In the genomic region with DNA sequence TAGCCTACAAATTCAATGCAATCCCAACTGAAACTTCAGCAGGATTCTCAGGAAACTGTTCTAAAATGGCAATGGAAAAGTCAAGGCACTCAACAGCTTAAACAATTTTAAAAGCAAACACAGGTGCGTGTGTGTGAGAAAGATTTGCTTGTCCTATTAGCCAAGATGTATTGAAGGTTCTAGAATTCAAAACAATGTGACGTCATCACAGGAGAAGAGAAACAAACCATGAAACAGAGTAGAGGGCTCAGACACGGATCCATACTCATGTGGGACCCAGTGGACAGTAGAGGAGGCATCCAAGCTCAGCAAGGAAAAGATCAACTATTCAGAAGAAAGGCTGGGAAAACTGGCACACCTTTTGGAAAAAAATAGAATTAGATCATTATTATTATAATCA, we compare ENCODE assay signal across 27 cellular contexts.
"Had no signal": no experiment of that assay in that cellular context is flagged by ENCODE, and none has a peak within 500 bp of the region (broad histone marks: within the 10 kb centered on the region; RNA-seq: fewer than 3 reads in every experiment).

No MANE protein-coding gene starts in this region.

- DNase-seq: stimulated activated CD4-positive, alpha-beta T cell treated with anti-CD3 and anti-CD28 coated beads, Interleukin-2, amount 100 ng/mL, for 48 hours; stimulated activated CD4-positive, alpha-beta T cell treated with anti-CD3 and anti-CD28 coated beads, Interleukin-4, amount 100 ng/mL, for 1 hour; stimulated activated CD4-positive, alpha-beta T cell treated with anti-CD3 and anti-CD28 coated beads, Interleukin-4, amount 100 ng/mL, for 24 hours; stimulated activated CD4-positive, alpha-beta T cell treated with anti-CD3 and anti-CD28 coated beads, Interleukin-4, amount 100 ng/mL, for 4 hours; stimulated activated CD8-positive, alpha-beta memory T cell treated with anti-CD3 and anti-CD28 coated beads, Interleukin-4, amount 100 ng/mL, for 48 hours; stimulated activated naive B cell treated with anti-CD40 and anti-IgM and Interleukin-4, amounts not matched to agents 10 μg/mL and 1 μg/mL and 100 μg/mL, for 72 hours; stimulated activated naive CD4-positive, alpha-beta T cell; stimulated activated naive CD4-positive, alpha-beta T cell treated with Interleukin-2 at 50 U/mL for 16 hours; stimulated activated naive CD8-positive, alpha-beta T cell treated with anti-CD3 and anti-CD28 coated beads, Interleukin-15, amount 100 ng/mL, for 72 hours; stimulated activated naive CD8-positive, alpha-beta T cell treated with anti-CD3 and anti-CD28 coated beads, Interleukin-15, Interleukin-2, amounts not matched to agents 100 U/mL and 50 U/mL, for 24 hours; stomach; substantia nigra; testis; thyroid gland; tibial artery; transverse colon; trophoblast cell; upper lobe of left lung; upper lobe of right lung; uterus had no signal

- H3K9me3 ChIP-seq: testis, thyroid gland, tibial artery, uterus, vagina had no signal

- H3K36me3 ChIP-seq: stomach, suprapubic skin, thoracic aorta, thyroid gland, tibial artery, tibial nerve, transverse colon, upper lobe of left lung, upper lobe of right lung, uterus, vagina had no signal

- H3K4me1 ChIP-seq: stomach, suprapubic skin, testis, thyroid gland, tibial artery, tibial nerve, transverse colon, upper lobe of left lung, upper lobe of right lung, uterus, vagina had no signal

- FAIRE-seq: urothelium cell line had no signal

- H3K27me3 ChIP-seq: stomach, suprapubic skin, testis, thyroid gland, tibial artery, tibial nerve, transverse colon, upper lobe of left lung, upper lobe of right lung, uterus, vagina had no signal

- H3K4me3 ChIP-seq: stomach, suprapubic skin, testis, thoracic aorta, thyroid gland, tibial artery, tibial nerve, transverse colon, upper lobe of left lung, upper lobe of right lung, uterus, vagina had no signal

- H3K27ac ChIP-seq: stomach, suprapubic skin, testis, thoracic aorta, thyroid gland, tibial artery, tibial nerve, transverse colon, upper lobe of left lung, upper lobe of right lung, uterus, vagina had no signal

- ATAC-seq: stimulated activated effector memory CD8-positive, alpha-beta T cell treated with anti-CD3 and anti-CD28 coated beads, Interleukin-12 subunit alpha, Interleukin-12 subunit beta, amount 100 ng/mL, for 72 hours; stimulated activated memory B cell treated with anti-CD40 and anti-IgM and Interleukin-4, amounts not matched to agents 10 μg/mL and 1 μg/mL and 100 μg/mL, for 72 hours; stimulated activated naive B cell treated with anti-CD40 and anti-IgM and Interleukin-4, amounts not matched to agents 10 μg/mL and 1 μg/mL and 100 μg/mL, for 72 hours; stimulated activated naive CD8-positive, alpha-beta T cell treated with anti-CD3 and anti-CD28 coated beads, Interleukin-15, amount 100 ng/mL, for 72 hours; stimulated activated naive CD8-positive, alpha-beta T cell treated with anti-CD3 and anti-CD28 coated beads, Interleukin-15, Interleukin-2, amounts not matched to agents 100 U/mL and 50 U/mL, for 24 hours; upper lobe of right lung had no signal
